Comparison of ENCODE assay signal across 9 cellular contexts in the genomic region with DNA sequence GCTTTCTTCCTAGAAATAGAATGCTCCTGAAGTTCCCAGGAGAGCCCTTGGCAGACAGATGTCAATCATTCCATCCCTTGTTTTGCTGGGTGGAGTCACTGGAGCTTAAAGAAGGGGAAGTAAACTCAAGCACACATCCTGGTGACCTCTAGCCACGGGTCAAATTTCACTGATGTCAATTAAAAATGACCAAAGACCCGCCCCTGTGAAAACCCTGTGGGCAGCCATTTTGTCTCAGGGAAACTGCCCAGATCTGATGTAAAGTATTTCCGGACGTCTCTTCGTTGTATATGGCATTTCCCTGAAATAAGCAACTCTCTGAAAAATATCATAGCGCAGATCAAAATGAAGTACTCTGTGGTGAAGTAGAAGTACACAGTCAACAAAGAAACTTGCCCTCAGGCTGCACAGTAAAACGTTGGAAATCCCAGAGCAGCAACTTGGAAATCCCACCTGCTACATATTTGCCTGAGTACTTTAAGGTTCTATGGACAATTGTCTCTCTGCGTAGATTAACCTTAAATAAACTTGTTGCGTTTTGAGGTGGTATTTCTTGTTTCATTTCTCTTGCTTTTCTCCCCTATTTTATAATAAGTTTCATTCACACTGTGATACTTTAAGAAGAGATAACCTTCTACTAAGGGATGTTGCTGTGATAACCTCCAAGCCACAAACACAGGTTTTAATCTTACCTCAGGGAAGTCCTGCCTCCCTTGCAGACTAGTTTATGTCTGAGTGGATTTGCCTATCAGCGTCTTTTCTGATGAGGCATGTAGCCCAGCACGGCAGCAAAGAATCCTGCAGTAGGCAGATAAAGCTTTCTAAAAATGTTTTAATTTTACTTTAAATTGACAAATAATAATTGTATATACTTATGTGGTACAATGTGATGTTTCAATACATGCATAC.
DNase-seq lines count a peak whose midpoint lies in the region; ATAC-seq and TF ChIP-seq lines count a peak whose summit lies in the region.
"Had no signal": no experiment of that assay in that cellular context is flagged by ENCODE, and none has a peak within 500 bp of the region (broad histone marks: within the 10 kb centered on the region; RNA-seq: fewer than 3 reads in every experiment).

No MANE protein-coding gene starts in this region.

- no peak for TF ChIP-seq CTCF in PC-9 (conservative IDR thresholded peaks at IDR 0.05)
- TF ChIP-seq CTCF in CD8-positive, alpha-beta T cell (IDR thresholded peaks at IDR 0.05): no peak

- H3K27me3 Mint-ChIP-seq in immature natural killer cell (ENCODE audit: low read depth in 3 of 3): peaks cover 0 to 7% (median 3%) of the 10 kb centered on the region in 3 donors
- peaks cover 3% of the 10 kb centered on the region for H3K27me3 Mint-ChIP-seq in CD8-positive, alpha-beta T cell (ENCODE audit: low read depth)

- DNase-seq in PC-9: no peak
- no peak for DNase-seq in immature natural killer cell
- DNase-seq in UCSD-AML1 (lab: John Stamatoyannopoulos, UW; ENCODE audit: unreplicated experiment): no peak
- DNase-seq in CD8-positive, alpha-beta T cell: no peak
- DNase-seq: H7 had no signal

- no peaks in the 10 kb centered on the region for H3K9me3 Mint-ChIP-seq in immature natural killer cell
- H3K9me3 Mint-ChIP-seq in CD8-positive, alpha-beta T cell: no peaks in the 10 kb centered on the region

- no peak overlapping the region for H3K9ac ChIP-seq in BLaER1

- CTCF ChIA-PET in PC-9 (lab: Charles Lee): no interaction called here
- CTCF ChIA-PET in CD8-positive, alpha-beta T cell (lab: Charles Lee): no interaction called here

- H3K79me2 ChIP-seq in PC-9 (ENCODE audit: low read depth): no peaks in the 10 kb centered on the region

- H3K9me3 ChIP-seq in BLaER1: no peaks in the 10 kb centered on the region
- no peaks in the 10 kb centered on the region for H3K9me3 ChIP-seq in PC-9 (ENCODE audit: insufficient read depth, low read depth)
- H3K9me3 ChIP-seq in CD8-positive, alpha-beta T cell (ENCODE audit: low read length): no peaks in the 10 kb centered on the region

- H3K36me3 ChIP-seq in BLaER1 (no peaks in the 10 kb centered on the region), PC-9 (ENCODE audit: low read depth) (no peaks in the 10 kb centered on the region)
- H3K36me3 ChIP-seq in CD8-positive, alpha-beta T cell (ENCODE audit: insufficient read depth, low read length): no peaks in the 10 kb centered on the region

- H3K4me1 Mint-ChIP-seq in immature natural killer cell: no peaks in the 10 kb centered on the region
- no peaks in the 10 kb centered on the region for H3K4me1 Mint-ChIP-seq in CD8-positive, alpha-beta T cell (ENCODE audit: low read depth)

- H3K27ac ChIP-seq in BLaER1 (peak overlapping the region; percentile 61), PC-9 (no peak overlapping the region)
- no peak overlapping the region for H3K27ac ChIP-seq in CD8-positive, alpha-beta T cell (ENCODE audit: low read depth, low read length)

- POLR2A ChIA-PET in PC-9 (lab: Charles Lee; ENCODE audit: unreplicated experiment): no interaction called here
- POLR2A ChIA-PET in CD8-positive, alpha-beta T cell (lab: Charles Lee): no interaction called here

- intact Hi-C loops in PC-9 (cut with micrococcal nuclease; ENCODE audit: unreplicated experiment): no loop called here
- intact Hi-C loops in CD8-positive, alpha-beta T cell (cut with DNase I, micrococcal nuclease): no loop called here

- H3K27me3 ChIP-seq in BLaER1 (no peaks in the 10 kb centered on the region), PC-9 (ENCODE audit: insufficient read depth, low read depth) (peaks cover 44% of the 10 kb centered on the region)
- H3K27me3 ChIP-seq in CD8-positive, alpha-beta T cell (ENCODE audit: insufficient read depth, low read length): no peaks in the 10 kb centered on the region

- no peaks in the 10 kb centered on the region for H3F3A ChIP-seq in PC-9 (ENCODE audit: insufficient read depth, low read depth)

- H3K4me3 Mint-ChIP-seq in immature natural killer cell: no peak overlapping the region
- no peak overlapping the region for H3K4me3 Mint-ChIP-seq in CD8-positive, alpha-beta T cell

- no peak overlapping the region for H3K27ac Mint-ChIP-seq in immature natural killer cell
- no peak overlapping the region for H3K27ac Mint-ChIP-seq in CD8-positive, alpha-beta T cell

- BruUV-seq in PC-9 (replicated peaks; lab: Mats Ljungman, UMichigan): no TSS peak

- no peak overlapping the region; the same call in 1 of the 2 replicates for H2AFZ ChIP-seq in PC-9

- 0 out of 2 replicates have a peak, but pooled peaks cover 5% of the 10 kb centered on the region for H3K9me2 ChIP-seq in PC-9 (ENCODE audit: insufficient read depth)

- peaks cover 63% of the 10 kb centered on the region for H3K4me1 ChIP-seq in BLaER1
- no peaks in the 10 kb centered on the region for H3K4me1 ChIP-seq in PC-9 (replicated peaks; ENCODE audit: insufficient read depth)
- no peaks in the 10 kb centered on the region for H3K4me1 ChIP-seq in CD8-positive, alpha-beta T cell (ENCODE audit: insufficient read depth, low read length)

- H3K4me3 ChIP-seq in BLaER1: peak overlapping the region; percentile 9; the same call in 1 of the 2 replicates
- no peak overlapping the region for H3K4me3 ChIP-seq in PC-9
- H3K4me3 ChIP-seq in CD8-positive, alpha-beta T cell (ENCODE audit: low read depth, low read length): no peak overlapping the region

- ATAC-seq in GM19328 (IDR thresholded peaks at IDR 0.05; ENCODE audit: unreplicated experiment) (peak; percentile 49), HG02973 (IDR thresholded peaks at IDR 0.05; ENCODE audit: unreplicated experiment) (peak; percentile 53), HG03469 (IDR thresholded peaks at IDR 0.05; ENCODE audit: unreplicated experiment) (no peak)
- no peak for ATAC-seq in CD8-positive, alpha-beta T cell

- no peaks in the 10 kb centered on the region for H3K36me3 Mint-ChIP-seq in immature natural killer cell
- no peaks in the 10 kb centered on the region for H3K36me3 Mint-ChIP-seq in CD8-positive, alpha-beta T cell

- H4K20me1 ChIP-seq in BLaER1 (no peaks in the 10 kb centered on the region), PC-9 (ENCODE audit: insufficient read depth) (no peaks in the 10 kb centered on the region; the same call in 1 of the 2 replicates)

- peak overlapping the region; percentile 57 for H3K4me2 ChIP-seq in BLaER1
- H3K4me2 ChIP-seq in PC-9: peak overlapping the region; percentile 34

Comparison
In these comparisons a context has a peak if more than half of its experiments do, and no peak if none do; other contexts are left out.
1. ATAC-seq: peak in GM19328 (single experiment) and HG02973 (single experiment); none in HG03469 (single experiment) and CD8-positive, alpha-beta T cell (single experiment).